Comparison of ENCODE assay signal across 20 cellular contexts in genomic region chr3:71589132-71589531, GRCh38.
"Had no signal": no experiment of that assay in that cellular context is flagged by ENCODE, and none has a peak within 500 bp of the region (broad histone marks: within the 10 kb centered on the region; RNA-seq: fewer than 3 reads in every experiment).

No MANE protein-coding gene starts in this region.

- H3K36me3 ChIP-seq: colonic mucosa, heart right ventricle, pancreas, transverse colon had no signal

- H3K27ac Mint-ChIP-seq: activated CD8-positive, alpha-beta T cell treated with anti-CD3 and anti-CD28 coated beads, Interleukin-2, amount 10 ng/mL, durations not matched to agents 7 days and 5 days; activated naive CD8-positive, alpha-beta T cell treated with anti-CD3 and anti-CD28 coated beads, Interleukin-2, amount 10 ng/mL, durations not matched to agents 7 days and 5 days; activated T-helper 1 cell treated with anti-CD3 and anti-CD28 coated beads, Interleukin-12 subunit alpha, Interleukin-12 subunit beta, Interleukin-2, Interleukin-4 antibody, amounts not matched to agents 30 ng/mL and 10 ng/mL and 1 ng/mL, durations not matched to agents 14 hours and 24 hours and 36 hours; nephron progenitor cell; T-helper 2 cell treated with Interferon-gamma antibody and Interleukin-4, amounts not matched to agents 5 μg/mL and 100 μg/mL, for 36 hours had no signal

- H3K27me3 Mint-ChIP-seq: activated naive CD8-positive, alpha-beta T cell treated with anti-CD3 and anti-CD28 coated beads, Interleukin-2, amount 10 ng/mL, durations not matched to agents 7 days and 5 days had no signal

- H3K4me3 ChIP-seq: colonic mucosa, heart right ventricle, mucosa of descending colon, pancreas, transverse colon had no signal

- H3K4me3 Mint-ChIP-seq: activated CD8-positive, alpha-beta T cell treated with anti-CD3 and anti-CD28 coated beads, Interleukin-2, amount 10 ng/mL, durations not matched to agents 7 days and 5 days; activated naive CD8-positive, alpha-beta T cell treated with anti-CD3 and anti-CD28 coated beads, Interleukin-2, amount 10 ng/mL, durations not matched to agents 7 days and 5 days; activated T-helper 1 cell treated with anti-CD3 and anti-CD28 coated beads, Interleukin-12 subunit alpha, Interleukin-12 subunit beta, Interleukin-2, Interleukin-4 antibody, amounts not matched to agents 30 ng/mL and 10 ng/mL and 1 ng/mL, durations not matched to agents 14 hours and 24 hours and 36 hours; nephron progenitor cell; T-helper 2 cell treated with Interferon-gamma antibody and Interleukin-4, amounts not matched to agents 5 μg/mL and 100 μg/mL, for 36 hours had no signal

- H3K9me3 ChIP-seq: colonic mucosa, mucosa of descending colon, pancreas, transverse colon had no signal

- H3K9me3 Mint-ChIP-seq: activated T-helper 1 cell treated with anti-CD3 and anti-CD28 coated beads, Interleukin-12 subunit alpha, Interleukin-12 subunit beta, Interleukin-2, Interleukin-4 antibody, amounts not matched to agents 30 ng/mL and 10 ng/mL and 1 ng/mL, durations not matched to agents 14 hours and 24 hours and 36 hours; T-helper 2 cell treated with Interferon-gamma antibody and Interleukin-4, amounts not matched to agents 5 μg/mL and 100 μg/mL, for 36 hours had no signal

- H3K4me1 ChIP-seq: colonic mucosa had no signal

- H3K27ac ChIP-seq: colonic mucosa, heart right ventricle, pancreas, transverse colon had no signal

- DNase-seq: activated CD4-positive, alpha-beta T cell treated with anti-CD3 and anti-CD28 coated beads for 1 hour; activated CD4-positive, alpha-beta T cell treated with anti-CD3 and anti-CD28 coated beads, Interleukin-2, amount 50 U/mL, for 1 hour; activated CD8-positive, alpha-beta T cell treated with anti-CD3 and anti-CD28 coated beads, Interleukin-2, amount 10 ng/mL, durations not matched to agents 7 days and 5 days; activated gamma-delta T cell treated with Interleukin-2 at 50 U/mL for 16 hours; activated naive CD8-positive, alpha-beta T cell treated with anti-CD3 and anti-CD28 coated beads, Interleukin-2, amount 10 ng/mL, durations not matched to agents 7 days and 5 days; amniotic stem cell; colonic mucosa; heart right ventricle; islet precursor cell; left colon; mesenchymal stem cell; mucosa of descending colon; nephron progenitor cell; pancreas; right cardiac atrium; stimulated activated CD4-positive, alpha-beta T cell treated with anti-CD3 and anti-CD28 coated beads, Interleukin-12 subunit alpha, Interleukin-12 subunit beta, amount 100 ng/mL, for 4 hours; stimulated activated CD4-positive, alpha-beta T cell treated with anti-CD3 and anti-CD28 coated beads, Interleukin-4, amount 100 ng/mL, for 4 hours; transverse colon had no signal

- ATAC-seq: activated CD8-positive, alpha-beta T cell treated with anti-CD3 and anti-CD28 coated beads, Interleukin-2, amount 10 ng/mL, durations not matched to agents 7 days and 5 days; heart right ventricle; left colon; mucosa of descending colon; pancreas; right cardiac atrium had no signal

- H3K27me3 ChIP-seq: colonic mucosa, heart right ventricle, pancreas, transverse colon had no signal
